ENCODE assay signal across 33 cellular contexts in genomic region chr13:72666391-72666790, GRCh38.
"Had no signal": no experiment of that assay in that cellular context is flagged by ENCODE, and none has a peak within 500 bp of the region (broad histone marks: within the 10 kb centered on the region; RNA-seq: fewer than 3 reads in every experiment).

No MANE protein-coding gene starts in this region.

- H3K4me3 Mint-ChIP-seq: activated B cell treated with CpG ODN at 0.5 μM for 24 hours; activated CD4-positive, alpha-beta memory T cell treated with anti-CD3 and anti-CD28 coated beads for 36 hours; activated CD4-positive, alpha-beta T cell treated with anti-CD3 and anti-CD28 coated beads, Interleukin-2, amount 10 ng/mL, durations not matched to agents 24 days and 14 days; activated CD8-positive, alpha-beta T cell treated with anti-CD3 and anti-CD28 coated beads for 36 hours; activated naive CD4-positive, alpha-beta T cell treated with anti-CD3 and anti-CD28 coated beads for 36 hours; activated naive CD8-positive, alpha-beta T cell treated with anti-CD3 and anti-CD28 coated beads for 36 hours; activated T-cell treated with anti-CD3 and anti-CD28 coated beads, Interleukin-2, amount 50 U/mL, for 4 hours; activated T-cell treated with anti-CD3 and anti-CD28 coated beads, Interleukin-2, amount 50 U/mL, for 72 hours; activated T-helper 1 cell treated with anti-CD3 and anti-CD28 coated beads, Interleukin-12 subunit alpha, Interleukin-12 subunit beta, Interleukin-2, Interleukin-4 antibody, amounts not matched to agents 30 ng/mL and 10 ng/mL and 1 ng/mL, durations not matched to agents 14 hours and 24 hours and 36 hours; activated T-helper 17 cell treated with anti-CD3 and anti-CD28 coated beads, Interleukin-2, amount 50 U/mL, for 72 hours; T-helper 1 cell treated with Interleukin-12 subunit alpha and Interleukin-12 subunit beta and Interleukin-4 antibody, amounts not matched to agents 30 μg/mL and 1 μg/mL, for 36 hours; T-helper 2 cell treated with Interferon-gamma antibody and Interleukin-4, amounts not matched to agents 5 μg/mL and 100 μg/mL, for 36 hours had no signal

- H3K9me3 Mint-ChIP-seq: activated B cell treated with CpG ODN at 0.5 μM for 24 hours; activated CD4-positive, alpha-beta memory T cell treated with anti-CD3 and anti-CD28 coated beads for 36 hours; activated CD4-positive, alpha-beta T cell treated with anti-CD3 and anti-CD28 coated beads, Interleukin-2, amount 10 ng/mL, durations not matched to agents 24 days and 14 days; activated naive CD4-positive, alpha-beta T cell treated with anti-CD3 and anti-CD28 coated beads for 36 hours; activated naive CD4-positive, alpha-beta T cell treated with anti-CD3 and anti-CD28 coated beads, Interleukin-2, amount 50 U/mL, for 72 hours; activated T-cell treated with anti-CD3 and anti-CD28 coated beads, Interleukin-2, amount 50 U/mL, for 4 hours; activated T-cell treated with anti-CD3 and anti-CD28 coated beads, Interleukin-2, amount 50 U/mL, for 72 hours; activated T-helper 1 cell treated with anti-CD3 and anti-CD28 coated beads, Interleukin-12 subunit alpha, Interleukin-12 subunit beta, Interleukin-2, Interleukin-4 antibody, amounts not matched to agents 30 ng/mL and 10 ng/mL and 1 ng/mL, durations not matched to agents 14 hours and 24 hours and 36 hours; activated T-helper 17 cell treated with anti-CD3 and anti-CD28 coated beads, Interleukin-2, amount 50 U/mL, for 72 hours; T-helper 1 cell treated with Interleukin-12 subunit alpha and Interleukin-12 subunit beta and Interleukin-4 antibody, amounts not matched to agents 30 μg/mL and 1 μg/mL, for 36 hours; T-helper 2 cell treated with Interferon-gamma antibody and Interleukin-4, amounts not matched to agents 5 μg/mL and 100 μg/mL, for 36 hours had no signal

- H3K27ac Mint-ChIP-seq: activated B cell treated with CpG ODN at 0.5 μM for 24 hours; activated CD4-positive, alpha-beta memory T cell treated with anti-CD3 and anti-CD28 coated beads for 36 hours; activated CD4-positive, alpha-beta T cell treated with anti-CD3 and anti-CD28 coated beads, Interleukin-2, amount 10 ng/mL, durations not matched to agents 24 days and 14 days; activated CD8-positive, alpha-beta T cell treated with anti-CD3 and anti-CD28 coated beads for 36 hours; activated naive CD4-positive, alpha-beta T cell treated with anti-CD3 and anti-CD28 coated beads for 36 hours; activated naive CD4-positive, alpha-beta T cell treated with anti-CD3 and anti-CD28 coated beads, Interleukin-2, amount 50 U/mL, for 72 hours; activated naive CD8-positive, alpha-beta T cell treated with anti-CD3 and anti-CD28 coated beads for 36 hours; activated T-cell treated with anti-CD3 and anti-CD28 coated beads, Interleukin-2, amount 50 U/mL, for 72 hours; activated T-helper 1 cell treated with anti-CD3 and anti-CD28 coated beads, Interleukin-12 subunit alpha, Interleukin-12 subunit beta, Interleukin-2, Interleukin-4 antibody, amounts not matched to agents 30 ng/mL and 10 ng/mL and 1 ng/mL, durations not matched to agents 14 hours and 24 hours and 36 hours; activated T-helper 17 cell treated with anti-CD3 and anti-CD28 coated beads, Interleukin-2, amount 50 U/mL, for 72 hours; T-helper 1 cell treated with Interleukin-12 subunit alpha and Interleukin-12 subunit beta and Interleukin-4 antibody, amounts not matched to agents 30 μg/mL and 1 μg/mL, for 36 hours; T-helper 2 cell treated with Interferon-gamma antibody and Interleukin-4, amounts not matched to agents 5 μg/mL and 100 μg/mL, for 36 hours had no signal

- H3K27me3 Mint-ChIP-seq: activated B cell treated with CpG ODN at 0.5 μM for 24 hours had no signal

- ATAC-seq: activated CD8-positive, alpha-beta T cell treated with anti-CD3 and anti-CD28 coated beads for 36 hours; activated naive CD4-positive, alpha-beta T cell treated with anti-CD3 and anti-CD28 coated beads, Interleukin-2, amount 50 U/mL, for 72 hours; activated T-cell treated with anti-CD3 and anti-CD28 coated beads, Interleukin-2, amount 50 U/mL, for 4 hours; activated T-cell treated with anti-CD3 and anti-CD28 coated beads, Interleukin-2, amount 50 U/mL, for 72 hours; activated T-helper 17 cell treated with anti-CD3 and anti-CD28 coated beads, Interleukin-2, amount 50 U/mL, for 72 hours; body of pancreas had no signal

- DNase-seq: activated B cell treated with CpG ODN at 0.5 μM for 24 hours; activated CD4-positive, alpha-beta memory T cell treated with anti-CD3 and anti-CD28 coated beads for 36 hours; activated CD4-positive, alpha-beta T cell treated with anti-CD3 and anti-CD28 coated beads for 4 hours; activated CD4-positive, alpha-beta T cell treated with anti-CD3 and anti-CD28 coated beads, Interleukin-2, amount 10 ng/mL, durations not matched to agents 24 days and 14 days; activated CD4-positive, alpha-beta T cell treated with anti-CD3 and anti-CD28 coated beads, Interleukin-2, amount 50 U/mL, for 1 hour; activated CD4-positive, alpha-beta T cell treated with anti-CD3 and anti-CD28 coated beads, Interleukin-2, amount 50 U/mL, for 4 hours; activated CD4-positive, CD25-positive, alpha-beta regulatory T cell treated with anti-CD3 and anti-CD28 coated beads, Interleukin-2, amount 50 U/mL, for 72 hours; activated CD8-positive, alpha-beta memory T cell treated with anti-CD3 and anti-CD28 coated beads, Interleukin-2, amount 50 U/mL, for 4 hours; activated CD8-positive, alpha-beta T cell treated with anti-CD3 and anti-CD28 coated beads for 36 hours; activated effector memory CD4-positive, alpha-beta T cell treated with anti-CD3 and anti-CD28 coated beads, Interleukin-2, amount 50 U/mL, for 16 hours; activated gamma-delta T cell treated with Interleukin-2 at 50 U/mL for 16 hours; activated naive CD4-positive, alpha-beta T cell; activated naive CD4-positive, alpha-beta T cell treated with anti-CD3 and anti-CD28 coated beads for 36 hours; activated naive CD4-positive, alpha-beta T cell treated with anti-CD3 and anti-CD28 coated beads, Interleukin-2, amount 50 U/mL, for 16 hours; activated naive CD8-positive, alpha-beta T cell treated with anti-CD3 and anti-CD28 coated beads for 36 hours; activated T-cell treated with anti-CD3 and anti-CD28 coated beads for 4 hours; activated T-cell treated with anti-CD3 and anti-CD28 coated beads, Interleukin-2, amount 50 U/mL, for 1 hour; activated T-cell treated with anti-CD3 and anti-CD28 coated beads, Interleukin-2, amount 50 U/mL, for 4 hours; activated T-cell treated with anti-CD3 and anti-CD28 coated beads, Interleukin-2, amount 50 U/mL, for 72 hours; adrenal gland; amniotic stem cell; aorta; body of pancreas; brain microvascular endothelial cell; central memory CD4-positive, alpha-beta T cell; cerebellar nuclear complex; T-helper 2 cell; T-helper 9 cell had no signal

- H3K4me1 Mint-ChIP-seq: activated B cell treated with CpG ODN at 0.5 μM for 24 hours; activated CD4-positive, alpha-beta T cell treated with anti-CD3 and anti-CD28 coated beads, Interleukin-2, amount 10 ng/mL, durations not matched to agents 24 days and 14 days; activated naive CD8-positive, alpha-beta T cell treated with anti-CD3 and anti-CD28 coated beads for 36 hours; activated T-helper 17 cell treated with anti-CD3 and anti-CD28 coated beads, Interleukin-2, amount 50 U/mL, for 72 hours had no signal

- H3K36me3 Mint-ChIP-seq: activated CD4-positive, alpha-beta memory T cell treated with anti-CD3 and anti-CD28 coated beads for 36 hours; activated naive CD4-positive, alpha-beta T cell treated with anti-CD3 and anti-CD28 coated beads, Interleukin-2, amount 50 U/mL, for 72 hours; activated naive CD8-positive, alpha-beta T cell treated with anti-CD3 and anti-CD28 coated beads for 36 hours had no signal
